2 cellular contexts compared by ENCODE assay signal in the genomic region with DNA sequence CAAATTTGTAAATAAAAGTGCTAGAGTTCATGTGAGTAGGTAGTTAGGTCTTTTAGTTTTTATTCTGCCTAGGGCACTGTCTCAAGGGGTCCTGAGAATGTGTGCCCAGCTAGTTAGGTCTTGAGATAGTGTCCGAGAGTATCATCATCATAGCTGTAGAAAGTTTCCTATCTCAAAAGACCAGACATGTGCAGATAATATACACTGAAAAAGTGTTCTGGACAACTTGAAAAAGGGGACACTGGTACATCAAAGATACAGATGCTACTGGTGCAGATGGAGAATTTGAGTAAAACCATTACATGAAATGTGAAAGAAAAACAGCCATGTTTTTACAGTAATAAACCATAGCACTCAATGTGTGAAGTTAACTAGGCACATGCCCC.
TF ChIP-seq lines count a peak whose summit lies in the region.

No MANE protein-coding gene starts in this region.

TF ChIP-seq in GM12878, 131 proteins besides CTCF, POLR2A, EP300 and RAD21:
- TF ChIP-seq SUPT20H (IDR thresholded peaks at IDR 0.05; ENCODE audit: borderline replicate concordance, control insufficient read depth, low read depth, low read length) (no peak), ZBED1 (IDR thresholded peaks at IDR 0.05; ENCODE audit: borderline replicate concordance) (no peak), NRF1 (conservative IDR thresholded peaks at IDR 0.05; ENCODE audit: low read depth, low read length) (no peak), ZNF274 (IDR thresholded peaks at IDR 0.05; ENCODE audit: insufficient read depth, insufficient read length) (no peak), HDAC2 (IDR thresholded peaks at IDR 0.05) (no peak), PAX5 (IDR thresholded peaks at IDR 0.05; ENCODE audit: borderline replicate concordance, low read depth, low read length) (no peak), RELA (IDR thresholded peaks at IDR 0.05; ENCODE audit: borderline replicate concordance, partially characterized antibody) (no peak), TBL1XR1 (IDR thresholded peaks at IDR 0.05; ENCODE audit: low read depth, low read length) (no peak), NBN (IDR thresholded peaks at IDR 0.05) (no peak), CREM (IDR thresholded peaks at IDR 0.05; ENCODE audit: low read depth) (no peak), NR2C1 (IDR thresholded peaks at IDR 0.05) (no peak), IRF4 (IDR thresholded peaks at IDR 0.05; ENCODE audit: low read depth, low read length) (no peak), BHLHE40 (IDR thresholded peaks at IDR 0.05; ENCODE audit: borderline replicate concordance in 1 of 2, low read depth in 2 of 2, low read length in 1 of 2) (no peak), CHD2 (IDR thresholded peaks at IDR 0.05; ENCODE audit: borderline replicate concordance, low read depth, low read length) (no peak), PML (IDR thresholded peaks at IDR 0.05; ENCODE audit: low read length) (no peak), MEF2B (IDR thresholded peaks at IDR 0.05; ENCODE audit: partially characterized antibody, poor library complexity, severe bottlenecking) (no peak)
- TF ChIP-seq, protein P1, sequence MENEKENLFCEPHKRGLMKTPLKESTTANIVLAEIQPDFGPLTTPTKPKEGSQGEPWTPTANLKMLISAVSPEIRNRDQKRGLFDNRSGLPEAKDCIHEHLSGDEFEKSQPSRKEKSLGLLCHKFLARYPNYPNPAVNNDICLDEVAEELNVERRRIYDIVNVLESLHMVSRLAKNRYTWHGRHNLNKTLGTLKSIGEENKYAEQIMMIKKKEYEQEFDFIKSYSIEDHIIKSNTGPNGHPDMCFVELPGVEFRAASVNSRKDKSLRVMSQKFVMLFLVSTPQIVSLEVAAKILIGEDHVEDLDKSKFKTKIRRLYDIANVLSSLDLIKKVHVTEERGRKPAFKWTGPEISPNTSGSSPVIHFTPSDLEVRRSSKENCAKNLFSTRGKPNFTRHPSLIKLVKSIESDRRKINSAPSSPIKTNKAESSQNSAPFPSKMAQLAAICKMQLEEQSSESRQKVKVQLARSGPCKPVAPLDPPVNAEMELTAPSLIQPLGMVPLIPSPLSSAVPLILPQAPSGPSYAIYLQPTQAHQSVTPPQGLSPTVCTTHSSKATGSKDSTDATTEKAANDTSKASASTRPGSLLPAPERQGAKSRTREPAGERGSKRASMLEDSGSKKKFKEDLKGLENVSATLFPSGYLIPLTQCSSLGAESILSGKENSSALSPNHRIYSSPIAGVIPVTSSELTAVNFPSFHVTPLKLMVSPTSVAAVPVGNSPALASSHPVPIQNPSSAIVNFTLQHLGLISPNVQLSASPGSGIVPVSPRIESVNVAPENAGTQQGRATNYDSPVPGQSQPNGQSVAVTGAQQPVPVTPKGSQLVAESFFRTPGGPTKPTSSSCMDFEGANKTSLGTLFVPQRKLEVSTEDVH (IDR thresholded peaks at IDR 0.05; ENCODE audit: low read depth, partially characterized antibody): no peak
- TF ChIP-seq, protein P2, sequence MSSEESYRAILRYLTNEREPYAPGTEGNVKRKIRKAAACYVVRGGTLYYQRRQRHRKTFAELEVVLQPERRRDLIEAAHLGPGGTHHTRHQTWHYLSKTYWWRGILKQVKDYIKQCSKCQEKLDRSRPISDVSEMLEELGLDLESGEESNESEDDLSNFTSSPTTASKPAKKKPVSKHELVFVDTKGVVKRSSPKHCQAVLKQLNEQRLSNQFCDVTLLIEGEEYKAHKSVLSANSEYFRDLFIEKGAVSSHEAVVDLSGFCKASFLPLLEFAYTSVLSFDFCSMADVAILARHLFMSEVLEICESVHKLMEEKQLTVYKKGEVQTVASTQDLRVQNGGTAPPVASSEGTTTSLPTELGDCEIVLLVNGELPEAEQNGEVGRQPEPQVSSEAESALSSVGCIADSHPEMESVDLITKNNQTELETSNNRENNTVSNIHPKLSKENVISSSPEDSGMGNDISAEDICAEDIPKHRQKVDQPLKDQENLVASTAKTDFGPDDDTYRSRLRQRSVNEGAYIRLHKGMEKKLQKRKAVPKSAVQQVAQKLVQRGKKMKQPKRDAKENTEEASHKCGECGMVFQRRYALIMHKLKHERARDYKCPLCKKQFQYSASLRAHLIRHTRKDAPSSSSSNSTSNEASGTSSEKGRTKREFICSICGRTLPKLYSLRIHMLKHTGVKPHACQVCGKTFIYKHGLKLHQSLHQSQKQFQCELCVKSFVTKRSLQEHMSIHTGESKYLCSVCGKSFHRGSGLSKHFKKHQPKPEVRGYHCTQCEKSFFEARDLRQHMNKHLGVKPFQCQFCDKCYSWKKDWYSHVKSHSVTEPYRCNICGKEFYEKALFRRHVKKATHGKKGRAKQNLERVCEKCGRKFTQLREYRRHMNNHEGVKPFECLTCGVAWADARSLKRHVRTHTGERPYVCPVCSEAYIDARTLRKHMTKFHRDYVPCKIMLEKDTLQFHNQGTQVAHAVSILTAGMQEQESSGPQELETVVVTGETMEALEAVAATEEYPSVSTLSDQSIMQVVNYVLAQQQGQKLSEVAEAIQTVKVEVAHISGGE (CRISPR knock-in tag; IDR thresholded peaks at IDR 0.05): no peak
- TF ChIP-seq, protein P3, sequence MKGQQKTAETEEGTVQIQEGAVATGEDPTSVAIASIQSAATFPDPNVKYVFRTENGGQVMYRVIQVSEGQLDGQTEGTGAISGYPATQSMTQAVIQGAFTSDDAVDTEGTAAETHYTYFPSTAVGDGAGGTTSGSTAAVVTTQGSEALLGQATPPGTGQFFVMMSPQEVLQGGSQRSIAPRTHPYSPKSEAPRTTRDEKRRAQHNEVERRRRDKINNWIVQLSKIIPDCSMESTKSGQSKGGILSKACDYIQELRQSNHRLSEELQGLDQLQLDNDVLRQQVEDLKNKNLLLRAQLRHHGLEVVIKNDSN (IDR thresholded peaks at IDR 0.05; ENCODE audit: borderline replicate concordance, extremely low read length, insufficient read depth, low read depth, low read length): no peak
TF ChIP-seq in GM12878: peak in this region for 0.

TF ChIP-seq in HepG2, 621 proteins besides CTCF, POLR2A, EP300 and RAD21:
- TF ChIP-seq SPEN (CRISPR knock-in tag; IDR thresholded peaks at IDR 0.05; ENCODE audit: low read depth) (no peak), DNMT3B (CRISPR knock-in tag; conservative IDR thresholded peaks at IDR 0.05) (no peak), SP5 (CRISPR knock-in tag; IDR thresholded peaks at IDR 0.05; ENCODE audit: borderline replicate concordance, low read depth) (no peak), PRMT3 (CRISPR knock-in tag; IDR thresholded peaks at IDR 0.05; ENCODE audit: borderline replicate concordance, low read depth) (no peak), RFX5 (IDR thresholded peaks at IDR 0.05; ENCODE audit: low read depth, low read length) (no peak), ZNF614 (CRISPR knock-in tag; IDR thresholded peaks at IDR 0.05; ENCODE audit: borderline replicate concordance) (no peak), DNMT1 (CRISPR knock-in tag; IDR thresholded peaks at IDR 0.05) (no peak), CENPT (CRISPR knock-in tag; IDR thresholded peaks at IDR 0.05; ENCODE audit: low read depth) (no peak), ZNF432 (CRISPR knock-in tag; IDR thresholded peaks at IDR 0.05; ENCODE audit: borderline replicate concordance) (no peak), ZNF326 (CRISPR knock-in tag; IDR thresholded peaks at IDR 0.05; ENCODE audit: borderline replicate concordance) (no peak)
- TF ChIP-seq, protein P4, sequence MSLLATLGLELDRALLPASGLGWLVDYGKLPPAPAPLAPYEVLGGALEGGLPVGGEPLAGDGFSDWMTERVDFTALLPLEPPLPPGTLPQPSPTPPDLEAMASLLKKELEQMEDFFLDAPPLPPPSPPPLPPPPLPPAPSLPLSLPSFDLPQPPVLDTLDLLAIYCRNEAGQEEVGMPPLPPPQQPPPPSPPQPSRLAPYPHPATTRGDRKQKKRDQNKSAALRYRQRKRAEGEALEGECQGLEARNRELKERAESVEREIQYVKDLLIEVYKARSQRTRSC (CRISPR knock-in tag; IDR thresholded peaks at IDR 0.05; ENCODE audit: low read depth): no peak
- TF ChIP-seq, protein P5, sequence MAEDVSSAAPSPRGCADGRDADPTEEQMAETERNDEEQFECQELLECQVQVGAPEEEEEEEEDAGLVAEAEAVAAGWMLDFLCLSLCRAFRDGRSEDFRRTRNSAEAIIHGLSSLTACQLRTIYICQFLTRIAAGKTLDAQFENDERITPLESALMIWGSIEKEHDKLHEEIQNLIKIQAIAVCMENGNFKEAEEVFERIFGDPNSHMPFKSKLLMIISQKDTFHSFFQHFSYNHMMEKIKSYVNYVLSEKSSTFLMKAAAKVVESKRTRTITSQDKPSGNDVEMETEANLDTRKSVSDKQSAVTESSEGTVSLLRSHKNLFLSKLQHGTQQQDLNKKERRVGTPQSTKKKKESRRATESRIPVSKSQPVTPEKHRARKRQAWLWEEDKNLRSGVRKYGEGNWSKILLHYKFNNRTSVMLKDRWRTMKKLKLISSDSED (CRISPR knock-in tag; IDR thresholded peaks at IDR 0.05): no peak
- TF ChIP-seq, protein P6, sequence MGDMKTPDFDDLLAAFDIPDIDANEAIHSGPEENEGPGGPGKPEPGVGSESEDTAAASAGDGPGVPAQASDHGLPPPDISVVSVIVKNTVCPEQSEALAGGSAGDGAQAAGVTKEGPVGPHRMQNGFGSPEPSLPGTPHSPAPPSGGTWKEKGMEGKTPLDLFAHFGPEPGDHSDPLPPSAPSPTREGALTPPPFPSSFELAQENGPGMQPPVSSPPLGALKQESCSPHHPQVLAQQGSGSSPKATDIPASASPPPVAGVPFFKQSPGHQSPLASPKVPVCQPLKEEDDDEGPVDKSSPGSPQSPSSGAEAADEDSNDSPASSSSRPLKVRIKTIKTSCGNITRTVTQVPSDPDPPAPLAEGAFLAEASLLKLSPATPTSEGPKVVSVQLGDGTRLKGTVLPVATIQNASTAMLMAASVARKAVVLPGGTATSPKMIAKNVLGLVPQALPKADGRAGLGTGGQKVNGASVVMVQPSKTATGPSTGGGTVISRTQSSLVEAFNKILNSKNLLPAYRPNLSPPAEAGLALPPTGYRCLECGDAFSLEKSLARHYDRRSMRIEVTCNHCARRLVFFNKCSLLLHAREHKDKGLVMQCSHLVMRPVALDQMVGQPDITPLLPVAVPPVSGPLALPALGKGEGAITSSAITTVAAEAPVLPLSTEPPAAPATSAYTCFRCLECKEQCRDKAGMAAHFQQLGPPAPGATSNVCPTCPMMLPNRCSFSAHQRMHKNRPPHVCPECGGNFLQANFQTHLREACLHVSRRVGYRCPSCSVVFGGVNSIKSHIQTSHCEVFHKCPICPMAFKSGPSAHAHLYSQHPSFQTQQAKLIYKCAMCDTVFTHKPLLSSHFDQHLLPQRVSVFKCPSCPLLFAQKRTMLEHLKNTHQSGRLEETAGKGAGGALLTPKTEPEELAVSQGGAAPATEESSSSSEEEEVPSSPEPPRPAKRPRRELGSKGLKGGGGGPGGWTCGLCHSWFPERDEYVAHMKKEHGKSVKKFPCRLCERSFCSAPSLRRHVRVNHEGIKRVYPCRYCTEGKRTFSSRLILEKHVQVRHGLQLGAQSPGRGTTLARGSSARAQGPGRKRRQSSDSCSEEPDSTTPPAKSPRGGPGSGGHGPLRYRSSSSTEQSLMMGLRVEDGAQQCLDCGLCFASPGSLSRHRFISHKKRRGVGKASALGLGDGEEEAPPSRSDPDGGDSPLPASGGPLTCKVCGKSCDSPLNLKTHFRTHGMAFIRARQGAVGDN (CRISPR knock-in tag; IDR thresholded peaks at IDR 0.05): no peak
- TF ChIP-seq, protein P7, sequence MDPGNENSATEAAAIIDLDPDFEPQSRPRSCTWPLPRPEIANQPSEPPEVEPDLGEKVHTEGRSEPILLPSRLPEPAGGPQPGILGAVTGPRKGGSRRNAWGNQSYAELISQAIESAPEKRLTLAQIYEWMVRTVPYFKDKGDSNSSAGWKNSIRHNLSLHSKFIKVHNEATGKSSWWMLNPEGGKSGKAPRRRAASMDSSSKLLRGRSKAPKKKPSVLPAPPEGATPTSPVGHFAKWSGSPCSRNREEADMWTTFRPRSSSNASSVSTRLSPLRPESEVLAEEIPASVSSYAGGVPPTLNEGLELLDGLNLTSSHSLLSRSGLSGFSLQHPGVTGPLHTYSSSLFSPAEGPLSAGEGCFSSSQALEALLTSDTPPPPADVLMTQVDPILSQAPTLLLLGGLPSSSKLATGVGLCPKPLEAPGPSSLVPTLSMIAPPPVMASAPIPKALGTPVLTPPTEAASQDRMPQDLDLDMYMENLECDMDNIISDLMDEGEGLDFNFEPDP (CRISPR knock-in tag; conservative IDR thresholded peaks at IDR 0.05): no peak
